ENCODE assay signal across 8 cellular contexts in genomic region chr6:167827062-167827587, GRCh38. TPM values are rescaled to one million over a fixed set of nuclear protein-coding genes. Genes with fewer than 3 reads are reported as not detected.
DNase-seq lines count a peak whose midpoint lies in the region; ATAC-seq and TF ChIP-seq lines count a peak whose summit lies in the region.

No MANE protein-coding gene starts in this region.

- no peak for TF ChIP-seq CTCF in BE2C (IDR thresholded peaks at IDR 0.05; ENCODE audit: low read depth, low read length)
- no peak for TF ChIP-seq CTCF in epithelial cell of proximal tubule (conservative IDR thresholded peaks at IDR 0.05; ENCODE audit: low read depth, low read length)

- peak overlapping the region; percentile 86 for H2AFZ ChIP-seq in trophoblast cell (ENCODE audit: insufficient read depth, low read length, poor library complexity)

- H3K4me3 ChIP-seq in BE2C (ENCODE audit: low read depth, low read length) (peak overlapping the region; percentile 87), SJCRH30 (peak overlapping the region; percentile 71), epithelial cell of proximal tubule (ENCODE audit: low read depth, low read length) (peak overlapping the region; percentile 87), trophoblast cell (ENCODE audit: low read depth, low read length) (peak overlapping the region; percentile 92)

- peak overlapping the region; percentile 86 for H4K8ac ChIP-seq in trophoblast cell (ENCODE audit: low read depth, low read length)

- H3K9me3 ChIP-seq in BE2C (no peaks in the 10 kb centered on the region), SJCRH30 (replicated peaks) (no peaks in the 10 kb centered on the region), trophoblast cell (ENCODE audit: insufficient read depth, low read depth, low read length) (no peaks in the 10 kb centered on the region)

- peak; percentile 48 for ATAC-seq in GM18867 (IDR thresholded peaks at IDR 0.05; ENCODE audit: unreplicated experiment)
- ATAC-seq in HG02970 (IDR thresholded peaks at IDR 0.05; ENCODE audit: low FRiP score, unreplicated experiment) = peak; percentile 32

- H3K27me3 ChIP-seq in BE2C = no peaks in the 10 kb centered on the region
- H3K27me3 ChIP-seq in SJCRH30 = no peaks in the 10 kb centered on the region
- H3K27me3 ChIP-seq in trophoblast cell (ENCODE audit: insufficient read depth, low read length) = no peaks in the 10 kb centered on the region

- peak overlapping the region; percentile 98 for H3K14ac ChIP-seq in trophoblast cell (ENCODE audit: low read length)

- peak overlapping the region; percentile 87 for H4K12ac ChIP-seq in trophoblast cell (ENCODE audit: low read depth, low read length)

- H2BK5ac ChIP-seq in trophoblast cell (ENCODE audit: low read depth, low read length, poor library complexity) = peak overlapping the region; percentile 99

- WGBS in trophoblast cell (ENCODE audit: extremely low coverage, insufficient coverage, insufficient read length) = no CpG with 5 or more reads among the region's 77 CpGs

- peak overlapping the region; percentile 96 for H2BK12ac ChIP-seq in trophoblast cell (ENCODE audit: low read length)

- peaks cover 22% of the 10 kb centered on the region for H3K79me2 ChIP-seq in trophoblast cell (ENCODE audit: control insufficient read depth, insufficient read depth, low read length, poor library complexity)

- H3K4me1 ChIP-seq in BE2C (peaks cover 8% of the 10 kb centered on the region), SJCRH30 (0 out of 2 replicates have a peak, but pooled peaks cover 2% of the 10 kb centered on the region), trophoblast cell (ENCODE audit: control insufficient read depth in 1 of 2, insufficient read depth in 2 of 2, low read length in 2 of 2) (peaks cover under 1 to 5% of the 10 kb centered on the region in 2 experiments)

- peaks cover 21% of the 10 kb centered on the region for H3K79me1 ChIP-seq in trophoblast cell (ENCODE audit: low read length)

- H3K4ac ChIP-seq in trophoblast cell (ENCODE audit: low read depth, low read length) = peak overlapping the region; percentile 99

- no peak overlapping the region for H3K27ac ChIP-seq in SJCRH30
- H3K27ac ChIP-seq in trophoblast cell (ENCODE audit: low read depth, low read length) = peak overlapping the region; percentile 93

- H3K4me2 ChIP-seq in trophoblast cell (ENCODE audit: low read length) = peak overlapping the region; percentile 81

- no peaks in the 10 kb centered on the region for H3K36me3 ChIP-seq in BE2C
- no peaks in the 10 kb centered on the region for H3K36me3 ChIP-seq in SJCRH30
- peaks cover 0 to 2% of the 10 kb centered on the region in 2 experiments for H3K36me3 ChIP-seq in trophoblast cell (ENCODE audit: control insufficient read depth in 1 of 2, insufficient read depth in 2 of 2, low read length in 2 of 2)

- H3K9ac ChIP-seq in trophoblast cell (ENCODE audit: low read length) = peak overlapping the region; percentile 93

- H3K18ac ChIP-seq in trophoblast cell (ENCODE audit: low read length) = peak overlapping the region; percentile 100

- peak overlapping the region; percentile 98 for H2AK5ac ChIP-seq in trophoblast cell (ENCODE audit: low read length)

- no peak for DNase-seq in BE2C
- DNase-seq in SJCRH30 = peak in 1 of 2 experiments; percentile 28
- DNase-seq in epithelial cell of proximal tubule (ENCODE audit: low read depth) = no peak
- DNase-seq in trophoblast cell = peak; percentile 42 to 63
- no peak for DNase-seq in CD1c-positive myeloid dendritic cell (ENCODE audit: extremely low spot score)
- DNase-seq in GM03348 (ENCODE audit: low spot score) = no peak

- peak overlapping the region; percentile 95 for H2BK120ac ChIP-seq in trophoblast cell (ENCODE audit: insufficient read depth, low read length, poor library complexity)

- peak overlapping the region; percentile 99 for H4K91ac ChIP-seq in trophoblast cell (ENCODE audit: low read depth, low read length)

- H3K23ac ChIP-seq in trophoblast cell (ENCODE audit: low read length) = no peak overlapping the region

RNA-seq across cellular contexts. Expression of gene AFDN, which starts 0.4 kb away (rescaled TPM):
- 69.0 TPM for polyA plus RNA-seq in BE2C (2012; ENCODE audit: insufficient read depth, insufficient read length, low read depth)
- 64.5 and 75.0 TPM in 2 replicates for total RNA-seq in SJCRH30 (2014; rRNA removed; shearing (Covaris generic))
- 38.3 and 109 TPM in 2 replicates for total RNA-seq in epithelial cell of proximal tubule
- 195 and 197 TPM in 2 replicates for polyA plus RNA-seq in trophoblast cell (2013)

Comparison
In these comparisons a context has a peak if more than half of its experiments do, and no peak if none do; other contexts are left out.
1. DNase-seq: peak in trophoblast cell (2 of 2); none in BE2C (single experiment), epithelial cell of proximal tubule (single experiment), CD1c-positive myeloid dendritic cell (single experiment) and GM03348 (single experiment).
2. Peak in every context shown above with its lines, with median percentiles within 50 percentile points of each other: H3K4me3 ChIP-seq.